8 cellular contexts compared by ENCODE assay signal in genomic region chr19:8001995-8002849, GRCh38. TPM values are rescaled to one million over a fixed set of nuclear protein-coding genes. Genes with fewer than 3 reads are reported as not detected.
DNase-seq lines count a peak whose midpoint lies in the region; ATAC-seq and TF ChIP-seq lines count a peak whose summit lies in the region.

No MANE protein-coding gene starts in this region.

- peak overlapping the region; percentile 99 for H3K4me3 Mint-ChIP-seq in nephron progenitor cell

- peak overlapping the region; percentile 89 for H3K27ac ChIP-seq in RWPE1

- CTCF ChIA-PET in RWPE1 (lab: Yijun Ruan, JAX) = interaction anchor here (0.6 to 2.7 kb wide), 11 partner anchors 10 to 141 kb away, joined by 3 to 21 read pairs (median 4); partner anchors contain the start of gene TIMM44

- peaks cover 36% of the 10 kb centered on the region for H3K36me3 Mint-ChIP-seq in nephron progenitor cell (ENCODE audit: low read depth)

- H3K27ac Mint-ChIP-seq in nephron progenitor cell = peak overlapping the region; percentile 99

- ATAC-seq in HG03108 (IDR thresholded peaks at IDR 0.05; ENCODE audit: unreplicated experiment) = no peak

- POLR2A ChIA-PET in RWPE1 (lab: Yijun Ruan, JAX; ENCODE audit: low non-redundant PET) = no interaction called here

- H3K4me3 ChIP-seq in GM12865 (ENCODE audit: low read depth, low read length) = peak overlapping the region; percentile 56
- peak overlapping the region; percentile 45 for H3K4me3 ChIP-seq in fibroblast of villous mesenchyme (ENCODE audit: low read depth, low read length)

- no peaks in the 10 kb centered on the region for H3K9me3 Mint-ChIP-seq in nephron progenitor cell

- H3K4me1 Mint-ChIP-seq in nephron progenitor cell = peaks cover 47% of the 10 kb centered on the region

- TF ChIP-seq CTCF in GM12865 (IDR thresholded peaks at IDR 0.05; ENCODE audit: insufficient read depth, low read depth, low read length, missing control alignments) (peak; percentile 99), RWPE1 (conservative IDR thresholded peaks at IDR 0.05; ENCODE audit: low read depth) (peak; percentile 98), fibroblast of villous mesenchyme (IDR thresholded peaks at IDR 0.05; ENCODE audit: insufficient read depth, low read depth, low read length) (peak; percentile 99), nephron progenitor cell (IDR thresholded peaks at IDR 0.05) (peak; percentile 98)

- peaks cover 3% of the 10 kb centered on the region for H3K27me3 Mint-ChIP-seq in nephron progenitor cell (ENCODE audit: low read depth, poor library complexity)

- DNase-seq in GM12865 (ENCODE audit: low read depth) (peak; percentile 89), HuH-7.5 (ENCODE audit: low spot score) (peak; percentile 84), RWPE1 (ENCODE audit: low spot score) (peak; percentile 78), fibroblast of villous mesenchyme (ENCODE audit: low read depth) (peak; percentile 82), nephron progenitor cell (peak; percentile 94)
- peak; percentile 57 for DNase-seq in activated effector memory CD4-positive, alpha-beta T cell treated with Interleukin-2 at 50 U/mL for 16 hours
- DNase-seq in stimulated activated naive CD4-positive, alpha-beta T cell treated with Interleukin-2 at 50 U/mL for 16 hours (lab: John Stamatoyannopoulos, UW) = peak; percentile 63

RNA-seq across cellular contexts. Expression of gene ELAVL1, which starts 3.2 kb away (rescaled TPM):
- 20.3 and 26.8 TPM in 2 replicates for total RNA-seq in fibroblast of villous mesenchyme

RNA-seq across cellular contexts. Expression of gene CCL25, which starts 50.3 kb away (rescaled TPM):
- total RNA-seq in fibroblast of villous mesenchyme = not detected in 2 replicates

RNA-seq across cellular contexts. Expression of gene TIMM44, which starts 58.8 kb away (rescaled TPM):
- 57.9 and 58.6 TPM in 2 replicates for total RNA-seq in fibroblast of villous mesenchyme
